Comparison of ENCODE assay signal across 10 cellular contexts in genomic region chr1:22527555-22528296, GRCh38.
DNase-seq lines count a peak whose midpoint lies in the region; ATAC-seq and TF ChIP-seq lines count a peak whose summit lies in the region.
"Had no signal": no experiment of that assay in that cellular context is flagged by ENCODE, and none has a peak within 500 bp of the region (broad histone marks: within the 10 kb centered on the region; RNA-seq: fewer than 3 reads in every experiment).

No MANE protein-coding gene starts in this region.

- H3K4me3 ChIP-seq in fibroblast of pulmonary artery (replicated peaks; ENCODE audit: low read depth, low read length): no peak overlapping the region
- no peak overlapping the region for H3K4me3 ChIP-seq in retinal pigment epithelial cell (ENCODE audit: low read length)

- TF ChIP-seq CTCF in fibroblast of pulmonary artery (IDR thresholded peaks at IDR 0.05; ENCODE audit: low read length, missing control alignments) (no peak), retinal pigment epithelial cell (conservative IDR thresholded peaks at IDR 0.05; ENCODE audit: low read depth, low read length) (peak; percentile 28)

- no peak for ATAC-seq in HG03521 (IDR thresholded peaks at IDR 0.05; ENCODE audit: unreplicated experiment)

- peak; percentile 11 to 14 for DNase-seq in NCI-H187 (lab: John Stamatoyannopoulos, UW)
- no peak for DNase-seq in NCI-H187 treated with DMSO at 0.1 percent for 48 hours (lab: John Stamatoyannopoulos, UW)
- peak; percentile 63 for DNase-seq in NCI-H82 (lab: John Stamatoyannopoulos, UW)
- peak; percentile 11 for DNase-seq in fibroblast of pulmonary artery (ENCODE audit: low read depth)
- no peak for DNase-seq in retinal pigment epithelial cell (ENCODE audit: low read depth)
- no peak for DNase-seq in putamen (ENCODE audit: low spot score)
- DNase-seq in germinal center (ENCODE audit: low spot score): no peak
- DNase-seq: cortex of kidney; stimulated activated CD4-positive, alpha-beta T cell treated with anti-CD3 and anti-CD28 coated beads, Interleukin-4, amount 100 ng/mL, for 24 hours had no signal

Comparison
In these comparisons a context has a peak if more than half of its experiments do, and no peak if none do; other contexts are left out.
1. DNase-seq: peak in NCI-H187 (2 of 2), NCI-H82 (single experiment) and fibroblast of pulmonary artery (single experiment); none in NCI-H187 treated with DMSO at 0.1 percent for 48 hours (single experiment), retinal pigment epithelial cell (single experiment), putamen (single experiment) and germinal center (single experiment).